1 cellular context compared by ENCODE assay signal in the genomic region with DNA sequence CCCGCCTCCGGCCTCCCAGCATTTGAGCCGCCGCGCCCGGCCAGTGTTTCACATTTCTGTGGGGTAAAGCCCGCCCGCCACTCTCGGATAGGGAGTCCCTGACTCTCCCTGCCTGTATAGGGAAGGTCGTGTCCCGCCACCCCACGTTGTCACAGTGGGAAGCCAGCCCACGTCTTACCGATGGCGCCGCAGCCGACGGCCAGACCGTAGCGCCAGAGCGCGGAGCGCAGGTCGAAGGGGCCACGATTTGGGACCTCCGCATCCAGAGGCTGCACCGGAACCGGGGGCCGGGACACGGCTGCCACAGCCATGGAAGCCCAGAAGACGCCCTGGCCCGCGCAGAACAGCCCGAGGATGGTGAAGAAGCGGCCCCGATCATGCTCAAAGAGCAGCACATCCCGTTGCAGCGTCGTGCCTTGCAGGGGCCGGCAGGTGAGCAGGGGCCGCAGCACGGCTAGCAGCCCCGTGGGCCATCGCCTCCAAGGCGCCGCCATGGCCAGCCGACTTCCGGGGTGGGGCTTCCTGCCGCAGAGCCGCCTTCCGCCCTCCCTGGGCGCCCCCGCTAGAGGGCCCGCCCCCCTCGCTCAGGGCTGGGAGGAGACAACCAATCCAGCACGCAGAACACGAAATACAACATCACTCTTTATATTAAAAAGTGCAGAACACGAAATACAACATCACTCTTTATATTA.
TF ChIP-seq lines count a peak whose summit lies in the region.

A gene with protein sequence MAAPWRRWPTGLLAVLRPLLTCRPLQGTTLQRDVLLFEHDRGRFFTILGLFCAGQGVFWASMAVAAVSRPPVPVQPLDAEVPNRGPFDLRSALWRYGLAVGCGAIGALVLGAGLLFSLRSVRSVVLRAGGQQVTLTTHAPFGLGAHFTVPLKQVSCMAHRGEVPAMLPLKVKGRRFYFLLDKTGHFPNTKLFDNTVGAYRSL (minus strand): TSS at position 506 of the 692 bp plus-strand sequence. CDS start 12 bp downstream, at position 494.

TF ChIP-seq in K562, 482 proteins besides CTCF, POLR2A, EP300 and RAD21 (continued from another document and continues in another):
- TF ChIP-seq, protein P1, sequence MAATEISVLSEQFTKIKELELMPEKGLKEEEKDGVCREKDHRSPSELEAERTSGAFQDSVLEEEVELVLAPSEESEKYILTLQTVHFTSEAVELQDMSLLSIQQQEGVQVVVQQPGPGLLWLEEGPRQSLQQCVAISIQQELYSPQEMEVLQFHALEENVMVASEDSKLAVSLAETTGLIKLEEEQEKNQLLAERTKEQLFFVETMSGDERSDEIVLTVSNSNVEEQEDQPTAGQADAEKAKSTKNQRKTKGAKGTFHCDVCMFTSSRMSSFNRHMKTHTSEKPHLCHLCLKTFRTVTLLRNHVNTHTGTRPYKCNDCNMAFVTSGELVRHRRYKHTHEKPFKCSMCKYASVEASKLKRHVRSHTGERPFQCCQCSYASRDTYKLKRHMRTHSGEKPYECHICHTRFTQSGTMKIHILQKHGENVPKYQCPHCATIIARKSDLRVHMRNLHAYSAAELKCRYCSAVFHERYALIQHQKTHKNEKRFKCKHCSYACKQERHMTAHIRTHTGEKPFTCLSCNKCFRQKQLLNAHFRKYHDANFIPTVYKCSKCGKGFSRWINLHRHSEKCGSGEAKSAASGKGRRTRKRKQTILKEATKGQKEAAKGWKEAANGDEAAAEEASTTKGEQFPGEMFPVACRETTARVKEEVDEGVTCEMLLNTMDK (IDR thresholded peaks at IDR 0.05; ENCODE audit: borderline replicate concordance, insufficient read depth, low read depth, low read length, poor library complexity, severe bottlenecking), result peak; percentile 18
- no peak for TF ChIP-seq TAL1 (IDR thresholded peaks at IDR 0.05)
- TF ChIP-seq NR3C1 (CRISPR knock-in tag; IDR thresholded peaks at IDR 0.05), result no peak
- TF ChIP-seq, protein P2, sequence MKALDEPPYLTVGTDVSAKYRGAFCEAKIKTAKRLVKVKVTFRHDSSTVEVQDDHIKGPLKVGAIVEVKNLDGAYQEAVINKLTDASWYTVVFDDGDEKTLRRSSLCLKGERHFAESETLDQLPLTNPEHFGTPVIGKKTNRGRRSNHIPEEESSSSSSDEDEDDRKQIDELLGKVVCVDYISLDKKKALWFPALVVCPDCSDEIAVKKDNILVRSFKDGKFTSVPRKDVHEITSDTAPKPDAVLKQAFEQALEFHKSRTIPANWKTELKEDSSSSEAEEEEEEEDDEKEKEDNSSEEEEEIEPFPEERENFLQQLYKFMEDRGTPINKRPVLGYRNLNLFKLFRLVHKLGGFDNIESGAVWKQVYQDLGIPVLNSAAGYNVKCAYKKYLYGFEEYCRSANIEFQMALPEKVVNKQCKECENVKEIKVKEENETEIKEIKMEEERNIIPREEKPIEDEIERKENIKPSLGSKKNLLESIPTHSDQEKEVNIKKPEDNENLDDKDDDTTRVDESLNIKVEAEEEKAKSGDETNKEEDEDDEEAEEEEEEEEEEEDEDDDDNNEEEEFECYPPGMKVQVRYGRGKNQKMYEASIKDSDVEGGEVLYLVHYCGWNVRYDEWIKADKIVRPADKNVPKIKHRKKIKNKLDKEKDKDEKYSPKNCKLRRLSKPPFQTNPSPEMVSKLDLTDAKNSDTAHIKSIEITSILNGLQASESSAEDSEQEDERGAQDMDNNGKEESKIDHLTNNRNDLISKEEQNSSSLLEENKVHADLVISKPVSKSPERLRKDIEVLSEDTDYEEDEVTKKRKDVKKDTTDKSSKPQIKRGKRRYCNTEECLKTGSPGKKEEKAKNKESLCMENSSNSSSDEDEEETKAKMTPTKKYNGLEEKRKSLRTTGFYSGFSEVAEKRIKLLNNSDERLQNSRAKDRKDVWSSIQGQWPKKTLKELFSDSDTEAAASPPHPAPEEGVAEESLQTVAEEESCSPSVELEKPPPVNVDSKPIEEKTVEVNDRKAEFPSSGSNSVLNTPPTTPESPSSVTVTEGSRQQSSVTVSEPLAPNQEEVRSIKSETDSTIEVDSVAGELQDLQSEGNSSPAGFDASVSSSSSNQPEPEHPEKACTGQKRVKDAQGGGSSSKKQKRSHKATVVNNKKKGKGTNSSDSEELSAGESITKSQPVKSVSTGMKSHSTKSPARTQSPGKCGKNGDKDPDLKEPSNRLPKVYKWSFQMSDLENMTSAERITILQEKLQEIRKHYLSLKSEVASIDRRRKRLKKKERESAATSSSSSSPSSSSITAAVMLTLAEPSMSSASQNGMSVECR (CRISPR knock-in tag; IDR thresholded peaks at IDR 0.05), result peak; percentile 97
- TF ChIP-seq RBM22 (IDR thresholded peaks at IDR 0.05; ENCODE audit: low read depth, low read length, poor library complexity, severe bottlenecking), result peak; percentile 78
- TF ChIP-seq, protein P3, sequence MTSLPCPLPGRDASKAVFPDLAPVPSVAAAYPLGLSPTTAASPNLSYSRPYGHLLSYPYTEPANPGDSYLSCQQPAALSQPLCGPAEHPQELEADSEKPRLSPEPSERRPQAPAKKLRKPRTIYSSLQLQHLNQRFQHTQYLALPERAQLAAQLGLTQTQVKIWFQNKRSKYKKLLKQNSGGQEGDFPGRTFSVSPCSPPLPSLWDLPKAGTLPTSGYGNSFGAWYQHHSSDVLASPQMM (CRISPR knock-in tag; IDR thresholded peaks at IDR 0.05), result no peak
- TF ChIP-seq ZNF586 (CRISPR knock-in tag; conservative IDR thresholded peaks at IDR 0.05), result no peak
- TF ChIP-seq YBX1 (IDR thresholded peaks at IDR 0.05), result no peak
- peak; percentile 55; the same call in 1 of the 2 replicates for TF ChIP-seq KLF1 (tag; IDR thresholded peaks at IDR 0.05)
- TF ChIP-seq, protein P4, sequence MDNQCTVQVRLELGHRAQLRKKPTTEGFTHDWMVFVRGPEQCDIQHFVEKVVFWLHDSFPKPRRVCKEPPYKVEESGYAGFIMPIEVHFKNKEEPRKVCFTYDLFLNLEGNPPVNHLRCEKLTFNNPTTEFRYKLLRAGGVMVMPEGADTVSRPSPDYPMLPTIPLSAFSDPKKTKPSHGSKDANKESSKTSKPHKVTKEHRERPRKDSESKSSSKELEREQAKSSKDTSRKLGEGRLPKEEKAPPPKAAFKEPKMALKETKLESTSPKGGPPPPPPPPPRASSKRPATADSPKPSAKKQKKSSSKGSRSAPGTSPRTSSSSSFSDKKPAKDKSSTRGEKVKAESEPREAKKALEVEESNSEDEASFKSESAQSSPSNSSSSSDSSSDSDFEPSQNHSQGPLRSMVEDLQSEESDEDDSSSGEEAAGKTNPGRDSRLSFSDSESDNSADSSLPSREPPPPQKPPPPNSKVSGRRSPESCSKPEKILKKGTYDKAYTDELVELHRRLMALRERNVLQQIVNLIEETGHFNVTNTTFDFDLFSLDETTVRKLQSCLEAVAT (IDR thresholded peaks at IDR 0.05), result no peak
- no peak for TF ChIP-seq FUS (optimal IDR thresholded peaks at IDR 0.05; ENCODE audit: low read depth, low read length)
- TF ChIP-seq, protein P5, sequence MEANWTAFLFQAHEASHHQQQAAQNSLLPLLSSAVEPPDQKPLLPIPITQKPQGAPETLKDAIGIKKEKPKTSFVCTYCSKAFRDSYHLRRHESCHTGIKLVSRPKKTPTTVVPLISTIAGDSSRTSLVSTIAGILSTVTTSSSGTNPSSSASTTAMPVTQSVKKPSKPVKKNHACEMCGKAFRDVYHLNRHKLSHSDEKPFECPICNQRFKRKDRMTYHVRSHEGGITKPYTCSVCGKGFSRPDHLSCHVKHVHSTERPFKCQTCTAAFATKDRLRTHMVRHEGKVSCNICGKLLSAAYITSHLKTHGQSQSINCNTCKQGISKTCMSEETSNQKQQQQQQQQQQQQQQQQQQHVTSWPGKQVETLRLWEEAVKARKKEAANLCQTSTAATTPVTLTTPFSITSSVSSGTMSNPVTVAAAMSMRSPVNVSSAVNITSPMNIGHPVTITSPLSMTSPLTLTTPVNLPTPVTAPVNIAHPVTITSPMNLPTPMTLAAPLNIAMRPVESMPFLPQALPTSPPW (CRISPR knock-in tag; IDR thresholded peaks at IDR 0.05), result peak; percentile 90
- TF ChIP-seq NR1H2 (CRISPR knock-in tag; IDR thresholded peaks at IDR 0.05), result peak; percentile 97
- TF ChIP-seq, protein P6, sequence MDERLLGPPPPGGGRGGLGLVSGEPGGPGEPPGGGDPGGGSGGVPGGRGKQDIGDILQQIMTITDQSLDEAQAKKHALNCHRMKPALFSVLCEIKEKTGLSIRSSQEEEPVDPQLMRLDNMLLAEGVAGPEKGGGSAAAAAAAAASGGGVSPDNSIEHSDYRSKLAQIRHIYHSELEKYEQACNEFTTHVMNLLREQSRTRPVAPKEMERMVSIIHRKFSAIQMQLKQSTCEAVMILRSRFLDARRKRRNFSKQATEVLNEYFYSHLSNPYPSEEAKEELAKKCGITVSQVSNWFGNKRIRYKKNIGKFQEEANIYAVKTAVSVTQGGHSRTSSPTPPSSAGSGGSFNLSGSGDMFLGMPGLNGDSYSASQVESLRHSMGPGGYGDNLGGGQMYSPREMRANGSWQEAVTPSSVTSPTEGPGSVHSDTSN (CRISPR knock-in tag; IDR thresholded peaks at IDR 0.05; ENCODE audit: low read depth), result no peak
- TF ChIP-seq, protein P6 (tag; conservative IDR thresholded peaks at IDR 0.05; ENCODE audit: low read depth), result no peak
- TF ChIP-seq HNRNPUL1 (IDR thresholded peaks at IDR 0.05; ENCODE audit: low read length), result no peak
- TF ChIP-seq TRIM28 (IDR thresholded peaks at IDR 0.05), result no peak
- TF ChIP-seq STAG1 (CRISPR knock-in tag; IDR thresholded peaks at IDR 0.05; ENCODE audit: borderline replicate concordance), result no peak
- no peak for TF ChIP-seq SREBF2 (CRISPR knock-in tag; IDR thresholded peaks at IDR 0.05)
- peak; percentile 25 for TF ChIP-seq U2AF1 (optimal IDR thresholded peaks at IDR 0.05; ENCODE audit: low read depth, low read length)
- TF ChIP-seq PYGO2 (tag; IDR thresholded peaks at IDR 0.05), result no peak
- no peak for TF ChIP-seq PRPF4 (IDR thresholded peaks at IDR 0.05; ENCODE audit: insufficient read depth, low read depth, low read length, poor library complexity, severe bottlenecking)
- TF ChIP-seq BRD9 (IDR thresholded peaks at IDR 0.05; ENCODE audit: low read depth, partially characterized antibody), result no peak
- no peak for TF ChIP-seq TSC22D4 (tag; IDR thresholded peaks at IDR 0.05)
- no peak for TF ChIP-seq PHB2 (IDR thresholded peaks at IDR 0.05; ENCODE audit: low read depth)
- TF ChIP-seq, protein P7, sequence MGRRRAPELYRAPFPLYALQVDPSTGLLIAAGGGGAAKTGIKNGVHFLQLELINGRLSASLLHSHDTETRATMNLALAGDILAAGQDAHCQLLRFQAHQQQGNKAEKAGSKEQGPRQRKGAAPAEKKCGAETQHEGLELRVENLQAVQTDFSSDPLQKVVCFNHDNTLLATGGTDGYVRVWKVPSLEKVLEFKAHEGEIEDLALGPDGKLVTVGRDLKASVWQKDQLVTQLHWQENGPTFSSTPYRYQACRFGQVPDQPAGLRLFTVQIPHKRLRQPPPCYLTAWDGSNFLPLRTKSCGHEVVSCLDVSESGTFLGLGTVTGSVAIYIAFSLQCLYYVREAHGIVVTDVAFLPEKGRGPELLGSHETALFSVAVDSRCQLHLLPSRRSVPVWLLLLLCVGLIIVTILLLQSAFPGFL (CRISPR knock-in tag; IDR thresholded peaks at IDR 0.05), result no peak
- TF ChIP-seq, protein P8, sequence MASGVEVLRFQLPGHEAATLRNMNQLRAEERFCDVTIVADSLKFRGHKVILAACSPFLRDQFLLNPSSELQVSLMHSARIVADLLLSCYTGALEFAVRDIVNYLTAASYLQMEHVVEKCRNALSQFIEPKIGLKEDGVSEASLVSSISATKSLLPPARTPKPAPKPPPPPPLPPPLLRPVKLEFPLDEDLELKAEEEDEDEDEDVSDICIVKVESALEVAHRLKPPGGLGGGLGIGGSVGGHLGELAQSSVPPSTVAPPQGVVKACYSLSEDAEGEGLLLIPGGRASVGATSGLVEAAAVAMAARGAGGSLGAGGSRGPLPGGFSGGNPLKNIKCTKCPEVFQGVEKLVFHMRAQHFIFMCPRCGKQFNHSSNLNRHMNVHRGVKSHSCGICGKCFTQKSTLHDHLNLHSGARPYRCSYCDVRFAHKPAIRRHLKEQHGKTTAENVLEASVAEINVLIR (CRISPR knock-in tag; IDR thresholded peaks at IDR 0.05), result no peak
- no peak for TF ChIP-seq SP2 (IDR thresholded peaks at IDR 0.05; ENCODE audit: extremely low read depth, low read depth, low read length, poor library complexity, severe bottlenecking)
- TF ChIP-seq, protein P9, sequence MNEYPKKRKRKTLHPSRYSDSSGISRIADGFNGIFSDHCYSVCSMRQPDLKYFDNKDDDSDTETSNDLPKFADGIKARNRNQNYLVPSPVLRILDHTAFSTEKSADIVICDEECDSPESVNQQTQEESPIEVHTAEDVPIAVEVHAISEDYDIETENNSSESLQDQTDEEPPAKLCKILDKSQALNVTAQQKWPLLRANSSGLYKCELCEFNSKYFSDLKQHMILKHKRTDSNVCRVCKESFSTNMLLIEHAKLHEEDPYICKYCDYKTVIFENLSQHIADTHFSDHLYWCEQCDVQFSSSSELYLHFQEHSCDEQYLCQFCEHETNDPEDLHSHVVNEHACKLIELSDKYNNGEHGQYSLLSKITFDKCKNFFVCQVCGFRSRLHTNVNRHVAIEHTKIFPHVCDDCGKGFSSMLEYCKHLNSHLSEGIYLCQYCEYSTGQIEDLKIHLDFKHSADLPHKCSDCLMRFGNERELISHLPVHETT (CRISPR knock-in tag; conservative IDR thresholded peaks at IDR 0.05 in 1 of 2, IDR thresholded peaks at IDR 0.05 in 1 of 2), result no peak
- TF ChIP-seq, protein P10, sequence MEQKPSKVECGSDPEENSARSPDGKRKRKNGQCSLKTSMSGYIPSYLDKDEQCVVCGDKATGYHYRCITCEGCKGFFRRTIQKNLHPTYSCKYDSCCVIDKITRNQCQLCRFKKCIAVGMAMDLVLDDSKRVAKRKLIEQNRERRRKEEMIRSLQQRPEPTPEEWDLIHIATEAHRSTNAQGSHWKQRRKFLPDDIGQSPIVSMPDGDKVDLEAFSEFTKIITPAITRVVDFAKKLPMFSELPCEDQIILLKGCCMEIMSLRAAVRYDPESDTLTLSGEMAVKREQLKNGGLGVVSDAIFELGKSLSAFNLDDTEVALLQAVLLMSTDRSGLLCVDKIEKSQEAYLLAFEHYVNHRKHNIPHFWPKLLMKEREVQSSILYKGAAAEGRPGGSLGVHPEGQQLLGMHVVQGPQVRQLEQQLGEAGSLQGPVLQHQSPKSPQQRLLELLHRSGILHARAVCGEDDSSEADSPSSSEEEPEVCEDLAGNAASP (IDR thresholded peaks at IDR 0.05), result no peak
- no peak for TF ChIP-seq MAFF (IDR thresholded peaks at IDR 0.05; ENCODE audit: low read length)
- no peak for TF ChIP-seq NUFIP1 (IDR thresholded peaks at IDR 0.05; ENCODE audit: partially characterized antibody)
- TF ChIP-seq ZNF584 (CRISPR knock-in tag; IDR thresholded peaks at IDR 0.05; ENCODE audit: low read depth), result no peak
- TF ChIP-seq NEUROD1 (IDR thresholded peaks at IDR 0.05; ENCODE audit: borderline replicate concordance, low read depth, low read length, partially characterized antibody), result no peak
- TF ChIP-seq ZNF354B (CRISPR knock-in tag; IDR thresholded peaks at IDR 0.05), result no peak
